In genomic region chr1:27690205-27690604, GRCh38 we compare ENCODE assay signal across 1 cellular context.
TF ChIP-seq lines count a peak whose summit lies in the region.

No MANE protein-coding gene starts in this region.

TF ChIP-seq in IMR-90, 13 proteins besides CTCF, POLR2A, EP300 and RAD21:
- TF ChIP-seq CEBPB (IDR thresholded peaks at IDR 0.05; ENCODE audit: low read depth, low read length) = no peak
- TF ChIP-seq MAFK (IDR thresholded peaks at IDR 0.05; ENCODE audit: low read depth, low read length) = 0 out of 2 replicates have a peak, but pooled peaks have one; percentile 24
- no peak for TF ChIP-seq NFE2L2 (IDR thresholded peaks at IDR 0.05; ENCODE audit: low read depth, low read length)
